In the genomic region with DNA sequence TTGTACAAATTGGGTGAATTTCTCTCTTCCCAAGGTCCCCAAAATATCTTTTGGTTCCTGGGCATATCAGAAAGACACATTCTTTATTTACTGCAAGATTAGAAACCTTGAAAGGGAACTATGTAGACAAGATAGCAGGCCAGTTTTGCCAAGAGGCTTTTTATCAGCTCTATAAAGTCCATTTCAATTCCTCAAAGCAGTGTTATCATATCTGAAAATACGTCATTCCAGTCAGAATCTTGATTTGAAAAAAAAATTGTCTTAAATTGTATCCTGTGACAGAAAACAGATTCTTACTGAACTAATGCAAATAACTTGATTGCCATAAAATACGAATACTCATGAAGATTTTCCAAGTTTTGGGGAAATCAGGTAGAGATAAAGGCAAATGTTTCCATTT, we compare ENCODE assay signal across 23 cellular contexts. TPM values are rescaled to one million over a fixed set of nuclear protein-coding genes. Genes with fewer than 3 reads are reported as not detected.
"Had no signal": no experiment of that assay in that cellular context is flagged by ENCODE, and none has a peak within 500 bp of the region (broad histone marks: within the 10 kb centered on the region; RNA-seq: fewer than 3 reads in every experiment).

No MANE protein-coding gene starts in this region.

- ATAC-seq: K562, Panc1, PC-3, T-cell had no signal

- H3K4me3 ChIP-seq: K562 had no signal

- DNase-seq: MV-4-11, NCI-H1048, NCI-H1105 treated with DMSO at 0.1 percent for 48 hours, NCI-H1417 treated with DMSO at 0.1 percent for 48 hours, NCI-H146, NCI-H1694 treated with DMSO at 0.1 percent for 48 hours, NCI-H1930, NCI-H2081, NCI-H2107, NCI-H226, NCI-H446, NCI-H510A, NCI-H524 treated with DMSO at 0.1 percent for 48 hours, NCI-H69, NCI-H774, PC-3, SHP77, SW 1271, T-cell had no signal

- H3K9ac ChIP-seq: KMS-11 had no signal

- H3K4me2 ChIP-seq: KMS-11 had no signal

- FAIRE-seq: K562 had no signal

- H3K27ac ChIP-seq: KMS-11, RWPE1 had no signal

RNA-seq across cellular contexts. Expression of gene NSG1, which starts 37.0 kb away (rescaled TPM):
- total RNA-seq: K562, PC-3 had no signal
- polyA plus RNA-seq: K562 had no signal
